Comparison of ENCODE assay signal across 11 cellular contexts in genomic region chr6:111724039-111724438, GRCh38.
A peak's percentile ranks its signal among the peaks of the same experiment; 100 is the strongest.
DNase-seq lines count a peak whose midpoint lies in the region; ATAC-seq and TF ChIP-seq lines count a peak whose summit lies in the region.
"Had no signal": no experiment of that assay in that cellular context is flagged by ENCODE, and none has a peak within 500 bp of the region (broad histone marks: within the 10 kb centered on the region; RNA-seq: fewer than 3 reads in every experiment).

No MANE protein-coding gene starts in this region.

- peak; percentile 3 to 5 for ATAC-seq in activated T-cell treated with anti-CD3 and anti-CD28 coated beads, Interleukin-2, amount 50 U/mL, for 72 hours (replicated peaks in 1 of 2)
- ATAC-seq in HG02884 (IDR thresholded peaks at IDR 0.05; ENCODE audit: unreplicated experiment) (peak; percentile 28), activated B cell treated with CpG ODN at 0.5 μM for 24 hours (ENCODE audit: low read depth) (peak; percentile 41)
- peak; percentile 47 for ATAC-seq in stimulated activated memory B cell treated with anti-CD40 and anti-IgM and Interleukin-4, amounts not matched to agents 10 μg/mL and 1 μg/mL and 100 μg/mL, for 72 hours
- ATAC-seq: gastrocnemius medialis had no signal

- H3K4me1 Mint-ChIP-seq in activated T-cell treated with anti-CD3 and anti-CD28 coated beads, Interleukin-2, amount 50 U/mL, for 72 hours (ENCODE audit: low read depth) = peaks cover 97% of the 10 kb centered on the region
- peaks cover 49% of the 10 kb centered on the region for H3K4me1 Mint-ChIP-seq in activated B cell treated with CpG ODN at 0.5 μM for 24 hours
- H3K4me1 Mint-ChIP-seq in stimulated activated memory B cell treated with anti-CD40 and anti-IgM and Interleukin-4, amounts not matched to agents 10 μg/mL and 1 μg/mL and 100 μg/mL, for 72 hours = peaks cover 43% of the 10 kb centered on the region

- DNase-seq in activated T-cell treated with anti-CD3 and anti-CD28 coated beads, Interleukin-2, amount 50 U/mL, for 72 hours = no peak
- DNase-seq in activated T-cell treated with anti-CD3 and anti-CD28 coated beads for 4 hours (no peak), activated B cell treated with CpG ODN at 0.5 μM for 24 hours (no peak), GM10266 (ENCODE audit: extremely low spot score) (no peak), globus pallidus (ENCODE audit: low spot score) (no peak)
- DNase-seq in activated CD4-positive, CD25-positive, alpha-beta regulatory T cell (lab: John Stamatoyannopoulos, UW) = no peak
- DNase-seq: gastrocnemius medialis, NCI-H1417 treated with DMSO at 0.1 percent for 48 hours, SJCRH30 had no signal

- TF ChIP-seq CTCF in activated B cell treated with CpG ODN at 0.5 μM for 24 hours (IDR thresholded peaks at IDR 0.05) (no peak), GM10266 (IDR thresholded peaks at IDR 0.05; ENCODE audit: control insufficient read depth, insufficient read depth, low read depth, missing control alignments) (no peak)

- POLR2A ChIA-PET in activated B cell treated with CpG ODN at 0.5 μM for 24 hours (lab: Charles Lee) = interaction anchor here (0.6 to 1.5 kb wide), 2 partner anchors 24 to 92 kb away, joined by 3 to 7 read pairs; no protein-coding TSS in a partner anchor

- H3K9me3 Mint-ChIP-seq in activated T-cell treated with anti-CD3 and anti-CD28 coated beads, Interleukin-2, amount 50 U/mL, for 72 hours = no peaks in the 10 kb centered on the region
- H3K9me3 Mint-ChIP-seq in activated B cell treated with CpG ODN at 0.5 μM for 24 hours = no peaks in the 10 kb centered on the region
- no peaks in the 10 kb centered on the region for H3K9me3 Mint-ChIP-seq in stimulated activated memory B cell treated with anti-CD40 and anti-IgM and Interleukin-4, amounts not matched to agents 10 μg/mL and 1 μg/mL and 100 μg/mL, for 72 hours

- intact Hi-C loops in activated B cell treated with CpG ODN at 0.5 μM for 24 hours (cut with micrococcal nuclease) = loop anchor here (1.0 to 2.0 kb wide), 6 partner anchors 27 to 319 kb away; partner anchors contain the start of gene FYN

- peaks cover 10 to 25% of the 10 kb centered on the region in 2 donors for H3K36me3 Mint-ChIP-seq in activated T-cell treated with anti-CD3 and anti-CD28 coated beads, Interleukin-2, amount 50 U/mL, for 72 hours (ENCODE audit: insufficient read depth in 2 of 2)
- peaks cover 9% of the 10 kb centered on the region for H3K36me3 Mint-ChIP-seq in activated B cell treated with CpG ODN at 0.5 μM for 24 hours (ENCODE audit: low read depth)
- H3K36me3 Mint-ChIP-seq in stimulated activated memory B cell treated with anti-CD40 and anti-IgM and Interleukin-4, amounts not matched to agents 10 μg/mL and 1 μg/mL and 100 μg/mL, for 72 hours = peaks cover 31% of the 10 kb centered on the region

- H3K27me3 Mint-ChIP-seq in activated T-cell treated with anti-CD3 and anti-CD28 coated beads, Interleukin-2, amount 50 U/mL, for 72 hours (ENCODE audit: low read depth) = no peaks in the 10 kb centered on the region
- no peaks in the 10 kb centered on the region for H3K27me3 Mint-ChIP-seq in activated B cell treated with CpG ODN at 0.5 μM for 24 hours
- no peaks in the 10 kb centered on the region for H3K27me3 Mint-ChIP-seq in stimulated activated memory B cell treated with anti-CD40 and anti-IgM and Interleukin-4, amounts not matched to agents 10 μg/mL and 1 μg/mL and 100 μg/mL, for 72 hours

- CTCF ChIA-PET in activated B cell treated with CpG ODN at 0.5 μM for 24 hours (lab: Charles Lee) = interaction anchor here (2.1 kb wide), 1 partner anchor 14 kb away, joined by 8 read pairs; no protein-coding TSS in a partner anchor

- H3K4me3 Mint-ChIP-seq in activated T-cell treated with anti-CD3 and anti-CD28 coated beads, Interleukin-2, amount 50 U/mL, for 72 hours = peak overlapping the region; percentile 53 to 78
- H3K4me3 Mint-ChIP-seq in activated B cell treated with CpG ODN at 0.5 μM for 24 hours = peak overlapping the region; percentile 55
- H3K4me3 Mint-ChIP-seq in stimulated activated memory B cell treated with anti-CD40 and anti-IgM and Interleukin-4, amounts not matched to agents 10 μg/mL and 1 μg/mL and 100 μg/mL, for 72 hours = no peak overlapping the region

- peak overlapping the region; percentile 74 for H3K27ac Mint-ChIP-seq in activated T-cell treated with anti-CD3 and anti-CD28 coated beads, Interleukin-2, amount 50 U/mL, for 72 hours
- H3K27ac Mint-ChIP-seq in activated B cell treated with CpG ODN at 0.5 μM for 24 hours = no peak overlapping the region
- peak overlapping the region; percentile 76 for H3K27ac Mint-ChIP-seq in stimulated activated memory B cell treated with anti-CD40 and anti-IgM and Interleukin-4, amounts not matched to agents 10 μg/mL and 1 μg/mL and 100 μg/mL, for 72 hours
